Comparison of ENCODE assay signal across 2 cellular contexts in the genomic region with DNA sequence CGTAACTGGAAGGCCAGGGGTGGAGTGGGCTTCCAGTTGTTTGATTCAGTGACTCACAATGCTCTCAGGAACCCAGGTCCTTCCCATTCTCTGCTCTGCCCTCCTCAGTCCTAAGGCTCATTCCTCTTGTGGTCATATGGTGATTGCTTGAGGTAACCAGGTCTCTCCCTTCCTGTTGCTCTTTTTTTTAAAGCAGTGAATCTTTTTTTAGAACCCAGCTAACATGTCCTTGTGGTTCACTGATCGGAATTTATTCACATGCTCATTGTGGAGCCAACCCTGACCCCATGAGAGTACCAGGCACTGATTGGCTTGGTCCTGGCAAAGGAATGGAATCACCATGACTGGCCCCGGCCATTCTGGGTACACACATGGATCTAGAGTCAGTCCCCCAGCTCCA.
TF ChIP-seq lines count a peak whose summit lies in the region.

No MANE protein-coding gene starts in this region.

TF ChIP-seq in H1, 55 proteins besides CTCF, POLR2A, EP300 and RAD21:
- TF ChIP-seq SIRT6 (IDR thresholded peaks at IDR 0.05; ENCODE audit: low read length): no peak

TF ChIP-seq in GM12891, 5 proteins besides CTCF, POLR2A, EP300 and RAD21:
- no peak for TF ChIP-seq PAX5 (IDR thresholded peaks at IDR 0.05; ENCODE audit: insufficient read depth, low read length, severe bottlenecking)
- no peak for TF ChIP-seq POLR2AphosphoS5 (IDR thresholded peaks at IDR 0.05; ENCODE audit: low read depth, low read length)
- no peak for TF ChIP-seq TAF1 (IDR thresholded peaks at IDR 0.05; ENCODE audit: low read depth, low read length)
- no peak for TF ChIP-seq SPI1 (IDR thresholded peaks at IDR 0.05; ENCODE audit: low read depth, low read length)
- no peak for TF ChIP-seq POU2F2 (IDR thresholded peaks at IDR 0.05; ENCODE audit: low read depth, low read length)
